Comparison of ENCODE assay signal across 17 cellular contexts in the genomic region with DNA sequence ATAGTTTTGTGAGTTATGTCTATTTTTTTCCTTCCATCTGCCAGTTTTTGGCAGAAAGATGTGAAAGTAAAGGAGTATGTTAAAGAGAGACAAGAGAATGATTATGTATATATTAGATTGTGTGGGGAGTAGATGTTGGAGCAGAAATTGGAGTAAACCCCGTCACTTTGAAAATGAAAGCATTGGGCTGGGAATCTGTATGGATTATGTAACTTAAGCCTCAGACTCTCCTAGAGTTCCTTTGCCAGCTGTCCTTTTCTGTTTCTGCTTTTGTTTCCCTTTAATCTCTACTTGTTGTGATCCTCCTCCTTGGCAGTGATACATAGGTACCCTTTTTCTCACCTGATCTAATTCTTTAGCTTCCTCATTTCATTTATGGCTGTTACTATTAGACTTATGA. TPM values are rescaled to one million over a fixed set of nuclear protein-coding genes. Genes with fewer than 3 reads are reported as not detected.
DNase-seq lines count a peak whose midpoint lies in the region; ATAC-seq and TF ChIP-seq lines count a peak whose summit lies in the region.
"Had no signal": no experiment of that assay in that cellular context is flagged by ENCODE, and none has a peak within 500 bp of the region (broad histone marks: within the 10 kb centered on the region; RNA-seq: fewer than 3 reads in every experiment).

No MANE protein-coding gene starts in this region.

- H3K27ac Mint-ChIP-seq in stimulated activated effector memory CD8-positive, alpha-beta T cell treated with anti-CD3 and anti-CD28 coated beads, Interleukin-12 subunit alpha, Interleukin-12 subunit beta, amount 100 ng/mL, for 72 hours, result peak overlapping the region; percentile 18
- H3K27ac Mint-ChIP-seq: CD8-positive, alpha-beta T cell had no signal

- H3K4me3 ChIP-seq in fibroblast of villous mesenchyme (ENCODE audit: low read depth, low read length), result no peak overlapping the region
- H3K4me3 ChIP-seq: BLaER1 had no signal

- no peak for ATAC-seq in stimulated activated effector memory CD8-positive, alpha-beta T cell treated with anti-CD3 and anti-CD28 coated beads, Interleukin-12 subunit alpha, Interleukin-12 subunit beta, amount 100 ng/mL, for 72 hours
- ATAC-seq in HG03159 (IDR thresholded peaks at IDR 0.05; ENCODE audit: unreplicated experiment), result no peak
- no peak for ATAC-seq in HG03095 (IDR thresholded peaks at IDR 0.05; ENCODE audit: unreplicated experiment)
- ATAC-seq: CD8-positive, alpha-beta T cell had no signal

- peaks cover 56% of the 10 kb centered on the region for H3K36me3 Mint-ChIP-seq in stimulated activated effector memory CD8-positive, alpha-beta T cell treated with anti-CD3 and anti-CD28 coated beads, Interleukin-12 subunit alpha, Interleukin-12 subunit beta, amount 100 ng/mL, for 72 hours

- no peaks in the 10 kb centered on the region for H3K4me1 Mint-ChIP-seq in stimulated activated effector memory CD8-positive, alpha-beta T cell treated with anti-CD3 and anti-CD28 coated beads, Interleukin-12 subunit alpha, Interleukin-12 subunit beta, amount 100 ng/mL, for 72 hours

- no peak for TF ChIP-seq CTCF in fibroblast of villous mesenchyme (IDR thresholded peaks at IDR 0.05; ENCODE audit: insufficient read depth, low read depth, low read length)

- DNase-seq in NCI-H2171 treated with DMSO at 0.1 percent for 48 hours (lab: John Stamatoyannopoulos, UW) (peak; percentile 52), NCI-H2171 (lab: John Stamatoyannopoulos, UW) (no peak), NCI-H82 treated with DMSO at 0.1 percent for 48 hours (lab: John Stamatoyannopoulos, UW; ENCODE audit: unreplicated experiment) (peak; percentile 67), fibroblast of villous mesenchyme (ENCODE audit: low read depth) (peak; percentile 17), GM19240 (ENCODE audit: insufficient read length, low spot score) (no peak)
- DNase-seq in stimulated activated effector memory CD8-positive, alpha-beta T cell treated with anti-CD3 and anti-CD28 coated beads, Interleukin-12 subunit alpha, Interleukin-12 subunit beta, amount 100 ng/mL, for 72 hours (ENCODE audit: low spot score in 2 of 2), result no peak
- DNase-seq: CD8-positive, alpha-beta T cell; DMS79 treated with DMSO at 0.1 percent for 48 hours; GOT3; KG1; NCI-H1092; NCI-H2107; NCI-H446 treated with DMSO at 0.1 percent for 48 hours; SHP77 treated with DMSO at 0.1 percent for 48 hours had no signal

- peaks cover 10% of the 10 kb centered on the region for H3K9me3 Mint-ChIP-seq in stimulated activated effector memory CD8-positive, alpha-beta T cell treated with anti-CD3 and anti-CD28 coated beads, Interleukin-12 subunit alpha, Interleukin-12 subunit beta, amount 100 ng/mL, for 72 hours

- H3K4me3 Mint-ChIP-seq in stimulated activated effector memory CD8-positive, alpha-beta T cell treated with anti-CD3 and anti-CD28 coated beads, Interleukin-12 subunit alpha, Interleukin-12 subunit beta, amount 100 ng/mL, for 72 hours, result no peak overlapping the region
- H3K4me3 Mint-ChIP-seq: CD8-positive, alpha-beta T cell had no signal

RNA-seq across cellular contexts. Expression of a gene that starts 19.2 kb away (rescaled TPM):
- total RNA-seq in fibroblast of villous mesenchyme, result 4.2 and 9.1 TPM in 2 replicates

Comparison
In these comparisons a context has a peak if more than half of its experiments do, and no peak if none do; other contexts are left out.
1. DNase-seq: peak in NCI-H2171 treated with DMSO at 0.1 percent for 48 hours (single experiment), NCI-H82 treated with DMSO at 0.1 percent for 48 hours (single experiment) and fibroblast of villous mesenchyme (single experiment); none in NCI-H2171 (single experiment), stimulated activated effector memory CD8-positive, alpha-beta T cell treated with anti-CD3 and anti-CD28 coated beads, Interleukin-12 subunit alpha, Interleukin-12 subunit beta, amount 100 ng/mL, for 72 hours (0 of 2) and GM19240 (single experiment).